In the genomic region with DNA sequence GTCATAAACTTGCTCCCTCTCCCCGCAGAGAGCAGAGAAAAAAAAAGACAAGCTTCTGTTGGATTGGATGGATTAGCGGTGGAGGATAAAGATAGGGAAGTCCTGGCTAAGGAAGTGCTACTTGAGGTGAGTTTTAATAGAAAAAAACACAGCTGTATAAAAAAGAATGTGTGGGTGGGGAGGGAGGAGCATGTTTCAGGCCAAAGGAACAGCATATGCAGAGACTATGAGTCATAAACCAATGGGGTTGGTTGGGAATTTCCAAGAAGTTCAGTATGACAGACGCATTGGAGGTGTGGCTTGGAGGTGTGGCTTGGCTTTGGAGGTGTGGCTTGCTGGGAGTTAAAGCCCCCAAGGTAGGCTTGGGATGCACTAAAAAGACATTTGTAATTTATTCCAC, we compare ENCODE assay signal across 8 cellular contexts.
DNase-seq lines count a peak whose midpoint lies in the region; ATAC-seq and TF ChIP-seq lines count a peak whose summit lies in the region.

No MANE protein-coding gene starts in this region.

- no peaks in the 10 kb centered on the region for H3K36me3 Mint-ChIP-seq in activated T-helper 2 cell treated with anti-CD3 and anti-CD28 coated beads, Interferon-gamma antibody, Interleukin-2, Interleukin-4, amounts not matched to agents 10 μg/mL and 5 μg/mL and 100 μg/mL, durations not matched to agents 14 hours and 24 hours and 36 hours (ENCODE audit: low read depth)
- H3K36me3 Mint-ChIP-seq in natural killer cell treated with Interleukin-12 subunit alpha and Interleukin-12 subunit beta and Interleukin-15 and Interleukin-18, amount 100 ng/mL, for 72 hours = no peaks in the 10 kb centered on the region
- H3K36me3 Mint-ChIP-seq in CD8-positive, alpha-beta T cell = no peaks in the 10 kb centered on the region

- peak; percentile 95 for ATAC-seq in GM21825 (IDR thresholded peaks at IDR 0.05; ENCODE audit: unreplicated experiment)
- no peak for ATAC-seq in natural killer cell treated with Interleukin-12 subunit alpha and Interleukin-12 subunit beta and Interleukin-15 and Interleukin-18, amount 100 ng/mL, for 72 hours
- ATAC-seq in CD8-positive, alpha-beta T cell = no peak

- no peaks in the 10 kb centered on the region for H3K9me3 ChIP-seq in CD8-positive, alpha-beta T cell (ENCODE audit: low read length)

- H3K27ac ChIP-seq in CD8-positive, alpha-beta T cell (ENCODE audit: low read depth, low read length) = no peak overlapping the region

- in situ Hi-C loops in KBM-7 (cut with MboI; ENCODE audit: low pct_unique_long_range_greater_than_20kb, low sequenced_read_pairs) = no loop called here

- H3K27ac Mint-ChIP-seq in activated T-helper 2 cell treated with anti-CD3 and anti-CD28 coated beads, Interferon-gamma antibody, Interleukin-2, Interleukin-4, amounts not matched to agents 10 μg/mL and 5 μg/mL and 100 μg/mL, durations not matched to agents 14 hours and 24 hours and 36 hours = peak overlapping the region; percentile 53
- H3K27ac Mint-ChIP-seq in natural killer cell treated with Interleukin-12 subunit alpha and Interleukin-12 subunit beta and Interleukin-15 and Interleukin-18, amount 100 ng/mL, for 72 hours = no peak overlapping the region
- no peak overlapping the region for H3K27ac Mint-ChIP-seq in CD8-positive, alpha-beta T cell

- no peaks in the 10 kb centered on the region for H3K36me3 ChIP-seq in CD8-positive, alpha-beta T cell (ENCODE audit: insufficient read depth, low read length)

- peaks cover 3% of the 10 kb centered on the region for H3K27me3 Mint-ChIP-seq in activated T-helper 2 cell treated with anti-CD3 and anti-CD28 coated beads, Interferon-gamma antibody, Interleukin-2, Interleukin-4, amounts not matched to agents 10 μg/mL and 5 μg/mL and 100 μg/mL, durations not matched to agents 14 hours and 24 hours and 36 hours (ENCODE audit: low read depth)
- peaks cover 3 to 6% of the 10 kb centered on the region in 2 donors for H3K27me3 Mint-ChIP-seq in natural killer cell treated with Interleukin-12 subunit alpha and Interleukin-12 subunit beta and Interleukin-15 and Interleukin-18, amount 100 ng/mL, for 72 hours
- H3K27me3 Mint-ChIP-seq in CD8-positive, alpha-beta T cell (ENCODE audit: low read depth) = peaks cover 14% of the 10 kb centered on the region

- H3K27me3 ChIP-seq in CD8-positive, alpha-beta T cell (ENCODE audit: insufficient read depth, low read length) = no peaks in the 10 kb centered on the region

- H3K4me3 ChIP-seq in GM12865 (ENCODE audit: low read depth, low read length) = no peak overlapping the region
- H3K4me3 ChIP-seq in retinal pigment epithelial cell (ENCODE audit: low read length) = no peak overlapping the region
- H3K4me3 ChIP-seq in CD8-positive, alpha-beta T cell (ENCODE audit: low read depth, low read length) = no peak overlapping the region

- H3K9me3 Mint-ChIP-seq in activated T-helper 2 cell treated with anti-CD3 and anti-CD28 coated beads, Interferon-gamma antibody, Interleukin-2, Interleukin-4, amounts not matched to agents 10 μg/mL and 5 μg/mL and 100 μg/mL, durations not matched to agents 14 hours and 24 hours and 36 hours = peaks cover 3% of the 10 kb centered on the region
- peaks cover 4% of the 10 kb centered on the region for H3K9me3 Mint-ChIP-seq in natural killer cell treated with Interleukin-12 subunit alpha and Interleukin-12 subunit beta and Interleukin-15 and Interleukin-18, amount 100 ng/mL, for 72 hours
- no peaks in the 10 kb centered on the region for H3K9me3 Mint-ChIP-seq in CD8-positive, alpha-beta T cell

- H3K4me1 Mint-ChIP-seq in activated T-helper 2 cell treated with anti-CD3 and anti-CD28 coated beads, Interferon-gamma antibody, Interleukin-2, Interleukin-4, amounts not matched to agents 10 μg/mL and 5 μg/mL and 100 μg/mL, durations not matched to agents 14 hours and 24 hours and 36 hours (ENCODE audit: low read depth) = peaks cover 26% of the 10 kb centered on the region
- H3K4me1 Mint-ChIP-seq in natural killer cell treated with Interleukin-12 subunit alpha and Interleukin-12 subunit beta and Interleukin-15 and Interleukin-18, amount 100 ng/mL, for 72 hours (ENCODE audit: low read depth in 2 of 2) = peaks cover 0 to 4% of the 10 kb centered on the region in 2 donors
- H3K4me1 Mint-ChIP-seq in CD8-positive, alpha-beta T cell (ENCODE audit: low read depth) = no peaks in the 10 kb centered on the region

- no peaks in the 10 kb centered on the region for H3K4me1 ChIP-seq in CD8-positive, alpha-beta T cell (ENCODE audit: insufficient read depth, low read length)

- CTCF ChIA-PET in CD8-positive, alpha-beta T cell (lab: Charles Lee) = no interaction called here

- peak; percentile 54 for DNase-seq in GM12865 (ENCODE audit: low read depth)
- DNase-seq in KBM-7 = peak; percentile 55
- DNase-seq in activated T-helper 2 cell treated with anti-CD3 and anti-CD28 coated beads, Interferon-gamma antibody, Interleukin-2, Interleukin-4, amounts not matched to agents 10 μg/mL and 5 μg/mL and 100 μg/mL, durations not matched to agents 14 hours and 24 hours and 36 hours (ENCODE audit: low spot score) = no peak
- DNase-seq in retinal pigment epithelial cell (ENCODE audit: low read depth) = peak; percentile 42
- DNase-seq in natural killer cell treated with Interleukin-12 subunit alpha and Interleukin-12 subunit beta and Interleukin-15 and Interleukin-18, amount 100 ng/mL, for 72 hours (ENCODE audit: low spot score) = no peak
- DNase-seq in CD8-positive, alpha-beta T cell = no peak
- DNase-seq in COR-L47 (lab: John Stamatoyannopoulos, UW) = no peak

- intact Hi-C loops in activated T-helper 2 cell treated with anti-CD3 and anti-CD28 coated beads, Interferon-gamma antibody, Interleukin-2, Interleukin-4, amounts not matched to agents 10 μg/mL and 5 μg/mL and 100 μg/mL, durations not matched to agents 14 hours and 24 hours and 36 hours (cut with micrococcal nuclease) = loop anchor here (2.0 to 5.0 kb wide), 2 partner anchors 104 to 231 kb away; partner anchors contain the start of gene LSM8
- intact Hi-C loops in CD8-positive, alpha-beta T cell (cut with DNase I, micrococcal nuclease) = no loop called here

- POLR2A ChIA-PET in CD8-positive, alpha-beta T cell (lab: Charles Lee) = no interaction called here

- no peak overlapping the region for H3K4me3 Mint-ChIP-seq in activated T-helper 2 cell treated with anti-CD3 and anti-CD28 coated beads, Interferon-gamma antibody, Interleukin-2, Interleukin-4, amounts not matched to agents 10 μg/mL and 5 μg/mL and 100 μg/mL, durations not matched to agents 14 hours and 24 hours and 36 hours (ENCODE audit: low read depth)
- no peak overlapping the region for H3K4me3 Mint-ChIP-seq in natural killer cell treated with Interleukin-12 subunit alpha and Interleukin-12 subunit beta and Interleukin-15 and Interleukin-18, amount 100 ng/mL, for 72 hours
- H3K4me3 Mint-ChIP-seq in CD8-positive, alpha-beta T cell = no peak overlapping the region

- TF ChIP-seq CTCF in GM12865 (IDR thresholded peaks at IDR 0.05; ENCODE audit: insufficient read depth, low read depth, low read length, missing control alignments) (no peak), retinal pigment epithelial cell (conservative IDR thresholded peaks at IDR 0.05; ENCODE audit: low read depth, low read length) (no peak)
- no peak for TF ChIP-seq CTCF in CD8-positive, alpha-beta T cell (IDR thresholded peaks at IDR 0.05)

Comparison
In these comparisons a context has a peak if more than half of its experiments do, and no peak if none do; other contexts are left out.
1. DNase-seq: peak in GM12865 (single experiment), KBM-7 (single experiment) and retinal pigment epithelial cell (single experiment); none in activated T-helper 2 cell treated with anti-CD3 and anti-CD28 coated beads, Interferon-gamma antibody, Interleukin-2, Interleukin-4, amounts not matched to agents 10 μg/mL and 5 μg/mL and 100 μg/mL, durations not matched to agents 14 hours and 24 hours and 36 hours (single experiment), natural killer cell treated with Interleukin-12 subunit alpha and Interleukin-12 subunit beta and Interleukin-15 and Interleukin-18, amount 100 ng/mL, for 72 hours (single experiment), CD8-positive, alpha-beta T cell (0 of 7) and COR-L47 (single experiment).